18 cellular contexts compared by ENCODE assay signal in genomic region chr1:9112961-9113880, GRCh38. TPM values are rescaled to one million over a fixed set of nuclear protein-coding genes. Genes with fewer than 3 reads are reported as not detected.
DNase-seq lines count a peak whose midpoint lies in the region; ATAC-seq and TF ChIP-seq lines count a peak whose summit lies in the region.
"Had no signal": no experiment of that assay in that cellular context is flagged by ENCODE, and none has a peak within 500 bp of the region (broad histone marks: within the 10 kb centered on the region; RNA-seq: fewer than 3 reads in every experiment).

No MANE protein-coding gene starts in this region.

- BruUV-seq in PC-9 (replicated peaks; lab: Mats Ljungman, UMichigan) = no TSS peak

- TF ChIP-seq CTCF in psoas muscle (IDR thresholded peaks at IDR 0.05) (no peak), PC-9 (conservative IDR thresholded peaks at IDR 0.05) (no peak)

- CTCF ChIA-PET in PC-9 (lab: Charles Lee) = no interaction called here

- no peak overlapping the region for H3K4me2 ChIP-seq in PC-9

- DNase-seq in NCI-H2029 (lab: John Stamatoyannopoulos, UW) (peak; percentile 63), NCI-H2029 treated with DMSO at 0.1 percent for 48 hours (lab: John Stamatoyannopoulos, UW) (no peak), NCI-H510A treated with DMSO at 0.1 percent for 48 hours (lab: John Stamatoyannopoulos, UW) (peak; percentile 89), psoas muscle (peak in 1 of 2 donors; percentile 34), PC-9 (no peak)
- DNase-seq: activated T-cell treated with anti-CD3 and anti-CD28 coated beads for 4 hours; CD4-positive, alpha-beta memory T cell; erythroblast; hippocampal formation; lower lobe of right lung; NCI-H2171; nephron progenitor cell; stimulated activated CD4-positive, alpha-beta T cell treated with anti-CD3 and anti-CD28 coated beads, Interleukin-2, amount 100 ng/mL, for 48 hours had no signal

- intact Hi-C loops in psoas muscle (cut with DNase I) (loop anchor here in 1 of 2 donors (5.0 to 10.0 kb wide), 2 partner anchors 342 to 374 kb away; no protein-coding TSS in a partner anchor), PC-9 (cut with micrococcal nuclease; ENCODE audit: unreplicated experiment) (loop anchor here (10.0 kb wide), 1 partner anchor 342 kb away; no protein-coding TSS in a partner anchor)

- H3K27ac ChIP-seq in esophagus (ENCODE audit: low read depth in 2 of 2, low read length in 1 of 2) (peak overlapping the region; percentile 64 to 96), psoas muscle (peak overlapping the region; percentile 23), PC-9 (no peak overlapping the region)
- H3K27ac ChIP-seq: lower lobe of right lung had no signal

- no peaks in the 10 kb centered on the region for H3F3A ChIP-seq in PC-9 (ENCODE audit: insufficient read depth, low read depth)

- peaks cover 4% of the 10 kb centered on the region; the same call in 1 of the 2 replicates for H4K20me1 ChIP-seq in PC-9 (ENCODE audit: insufficient read depth)

- no peak overlapping the region for H3K4me3 ChIP-seq in esophagus (ENCODE audit: low read depth in 1 of 2, low read length in 2 of 2)
- no peak overlapping the region for H3K4me3 ChIP-seq in psoas muscle
- no peak overlapping the region for H3K4me3 ChIP-seq in PC-9
- H3K4me3 ChIP-seq: lower lobe of right lung had no signal

- WGBS in esophagus, 2 donors = 64 to 72% methylated on average over 12 to 13 of the region's 13 CpGs
- 88 to 94% (median 91%) methylated on average over 13 of the region's 13 CpGs for WGBS in psoas muscle, 3 donors

- ATAC-seq in psoas muscle (no peak), HG02588 (IDR thresholded peaks at IDR 0.05; ENCODE audit: unreplicated experiment) (no peak), HG03159 (IDR thresholded peaks at IDR 0.05; ENCODE audit: unreplicated experiment) (no peak)
- ATAC-seq: lower lobe of right lung had no signal

- H3K79me2 ChIP-seq in PC-9 (ENCODE audit: low read depth) = no peaks in the 10 kb centered on the region

- POLR2A ChIA-PET in PC-9 (lab: Charles Lee; ENCODE audit: unreplicated experiment) = no interaction called here

- H3K36me3 ChIP-seq in esophagus (ENCODE audit: control insufficient read depth in 2 of 2, insufficient read depth in 2 of 2, low read length in 1 of 2) (peaks cover 0 to 13% of the 10 kb centered on the region in 2 donors), psoas muscle (ENCODE audit: insufficient read depth in 1 of 2, low read depth in 1 of 2) (peaks cover 0 to 28% of the 10 kb centered on the region in 2 donors), PC-9 (ENCODE audit: low read depth) (no peaks in the 10 kb centered on the region)

- H3K9me3 ChIP-seq in esophagus (ENCODE audit: control insufficient read depth in 2 of 2, insufficient read depth in 1 of 2, low read depth in 1 of 2, low read length in 1 of 2) = no peaks in the 10 kb centered on the region
- no peaks in the 10 kb centered on the region for H3K9me3 ChIP-seq in psoas muscle
- H3K9me3 ChIP-seq in PC-9 (ENCODE audit: insufficient read depth, low read depth) = no peaks in the 10 kb centered on the region
- H3K9me3 ChIP-seq: lower lobe of right lung had no signal

- H3K27me3 ChIP-seq in esophagus (ENCODE audit: control insufficient read depth in 1 of 2, insufficient read depth in 2 of 2, low read length in 2 of 2) (no peaks in the 10 kb centered on the region), psoas muscle (ENCODE audit: insufficient read depth in 3 of 3, low read length in 2 of 3) (no peaks in the 10 kb centered on the region), PC-9 (ENCODE audit: insufficient read depth, low read depth) (no peaks in the 10 kb centered on the region)

- H2AFZ ChIP-seq in PC-9 = no peak overlapping the region

- no peaks in the 10 kb centered on the region for H3K9me2 ChIP-seq in PC-9 (ENCODE audit: insufficient read depth)

- H3K4me1 ChIP-seq in esophagus (ENCODE audit: control insufficient read depth in 2 of 2, insufficient read depth in 2 of 2, low read length in 1 of 2) (peaks cover 0 to 13% of the 10 kb centered on the region in 2 donors), psoas muscle (peaks cover 13% of the 10 kb centered on the region), PC-9 (replicated peaks; ENCODE audit: insufficient read depth) (peaks cover 8% of the 10 kb centered on the region)

RNA-seq across cellular contexts. Expression of gene GPR157, which starts 15.7 kb away (rescaled TPM):
- polyA plus RNA-seq in esophagus (10 to 100 TPM; 15.7 to 15.9 TPM), psoas muscle (10 to 100 TPM; 11.6 to 21.6 (median 15.7) TPM)
- total RNA-seq in psoas muscle (10 to 100 TPM; 13.1 to 49.5 (median 33.4) TPM), PC-9 (2021) (9.0 and 10.6 TPM in 2 replicates)

RNA-seq across cellular contexts. Expression of gene SLC2A5, which starts 43.8 kb away (rescaled TPM):
- polyA plus RNA-seq in esophagus = 1 to 10 TPM; 3.5 to 3.6 TPM
- 10 to 100 TPM; 12.8 to 97.9 (median 55.5) TPM for total RNA-seq in psoas muscle
- polyA plus RNA-seq in psoas muscle = 10 to 100 TPM; 13.2 to 36.8 (median 31.7) TPM
- total RNA-seq in PC-9 (2021) = not detected in 2 replicates
- total RNA-seq: A172, HT-29 had no signal
- polyA plus RNA-seq: CD4-positive, alpha-beta memory T cell had no signal

Comparison
In these comparisons a context has a peak if more than half of its experiments do, and no peak if none do; other contexts are left out.
1. DNase-seq: peak in NCI-H2029 (single experiment) and NCI-H510A treated with DMSO at 0.1 percent for 48 hours (single experiment); none in NCI-H2029 treated with DMSO at 0.1 percent for 48 hours (single experiment) and PC-9 (0 of 2).
2. RNA of gene SLC2A5, which starts 43.8 kb away (total RNA-seq): 12.8 to 97.9 TPM in psoas muscle; not detected in PC-9; every median in the first group is over 10 times any median in the second.